ENCODE assay signal across 17 cellular contexts in genomic region chr22:48088926-48089536, GRCh38.
"Had no signal": no experiment of that assay in that cellular context is flagged by ENCODE, and none has a peak within 500 bp of the region (broad histone marks: within the 10 kb centered on the region; RNA-seq: fewer than 3 reads in every experiment).

No MANE protein-coding gene starts in this region.

- H3K4me3 ChIP-seq: lower lobe of right lung, thyroid gland had no signal

- ATAC-seq: activated CD4-positive, alpha-beta T cell treated with anti-CD3 and anti-CD28 coated beads for 36 hours; left lobe of liver; naive thymus-derived CD4-positive, alpha-beta T cell; stimulated activated naive CD8-positive, alpha-beta T cell treated with anti-CD3 and anti-CD28 coated beads, Interleukin-15, Interleukin-2, amounts not matched to agents 100 U/mL and 50 U/mL, for 24 hours; WTC11 had no signal

- DNase-seq: activated CD4-positive, alpha-beta memory T cell treated with anti-CD3 and anti-CD28 coated beads, Interleukin-2, amount 10 ng/mL, durations not matched to agents 7 days and 5 days; activated CD4-positive, alpha-beta T cell treated with anti-CD3 and anti-CD28 coated beads for 36 hours; activated naive CD4-positive, alpha-beta T cell; activated T-cell treated with anti-CD3 and anti-CD28 coated beads, Interleukin-2, amount 50 U/mL, for 1 hour; central memory CD4-positive, alpha-beta T cell; dermis blood vessel endothelial cell; effector CD8-positive, alpha-beta T cell; foreskin melanocyte; lower lobe of right lung; naive thymus-derived CD4-positive, alpha-beta T cell; spleen; stimulated activated CD4-positive, alpha-beta T cell treated with anti-CD3 and anti-CD28 coated beads, Interleukin-4, amount 100 ng/mL, for 1 hour; stimulated activated naive CD8-positive, alpha-beta T cell treated with anti-CD3 and anti-CD28 coated beads, Interleukin-15, Interleukin-2, amounts not matched to agents 100 U/mL and 50 U/mL, for 24 hours; T1000; thyroid gland had no signal

- H3K36me3 ChIP-seq: lower lobe of right lung, spleen, thyroid gland had no signal

- H3K9me3 ChIP-seq: lower lobe of right lung, spleen, thyroid gland had no signal

- H3K27ac ChIP-seq: lower lobe of right lung, thyroid gland had no signal

- H3K27me3 ChIP-seq: thyroid gland had no signal
